ENCODE assay signal across 17 cellular contexts in the genomic region with DNA sequence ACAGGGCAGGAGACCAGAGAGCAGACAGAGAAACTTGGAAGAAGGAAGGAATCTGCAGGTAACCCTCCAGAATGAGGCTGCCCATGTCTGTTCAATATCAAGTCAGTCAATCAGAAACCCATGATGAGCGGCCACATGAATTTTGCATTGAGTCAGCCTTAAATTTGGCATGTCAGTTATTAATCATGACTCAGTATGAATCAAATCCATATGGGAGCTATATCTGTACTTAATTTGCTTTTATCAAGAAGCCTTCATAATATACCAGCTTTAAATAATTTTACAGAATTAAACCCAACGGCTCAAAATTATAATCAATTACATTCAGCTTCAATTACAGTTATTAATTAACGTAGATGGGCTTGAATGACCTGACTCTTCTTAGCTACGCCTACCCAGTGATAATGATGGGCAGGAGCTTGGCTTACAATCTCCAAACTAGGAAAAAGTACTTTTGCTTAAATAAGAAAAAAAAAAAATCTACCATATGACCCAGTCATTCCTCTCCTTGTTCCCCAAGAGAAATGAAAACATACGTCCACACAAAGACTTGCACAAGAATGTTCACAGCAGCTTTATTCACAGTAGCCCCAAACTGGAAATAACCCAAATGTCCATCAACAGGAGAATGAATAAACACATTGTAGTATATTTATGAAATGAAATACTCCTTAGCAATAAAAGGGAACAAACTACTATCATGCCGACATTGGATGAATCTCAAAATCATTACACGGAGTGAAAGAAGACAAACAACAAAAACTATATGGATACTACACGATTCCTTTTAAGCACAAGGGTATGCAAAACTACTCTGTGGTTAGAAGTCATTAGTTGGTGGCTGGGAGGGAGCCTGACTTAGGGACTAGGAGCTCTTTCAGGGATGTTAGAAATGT. TPM values are rescaled to one million over a fixed set of nuclear protein-coding genes. Genes with fewer than 3 reads are reported as not detected.
A peak's percentile ranks its signal among the peaks of the same experiment; 100 is the strongest.
DNase-seq lines count a peak whose midpoint lies in the region; ATAC-seq, FAIRE-seq and TF ChIP-seq lines count a peak whose summit lies in the region.
"Had no signal": no experiment of that assay in that cellular context is flagged by ENCODE, and none has a peak within 500 bp of the region (broad histone marks: within the 10 kb centered on the region; RNA-seq: fewer than 3 reads in every experiment).

No MANE protein-coding gene starts in this region.

- in situ Hi-C loops in ACHN (cut with HindIII; ENCODE audit: low pct_ligation_motif_present, low pct_unique_long_range_greater_than_20kb, low sequenced_read_pairs): no loop called here

- TF ChIP-seq CTCF in cardiac fibroblast (IDR thresholded peaks at IDR 0.05; ENCODE audit: low read depth, low read length) (no peak), keratinocyte (optimal IDR thresholded peaks at IDR 0.05 in 1 of 3, IDR thresholded peaks at IDR 0.05 in 1 of 3, conservative IDR thresholded peaks at IDR 0.05 in 1 of 3; ENCODE audit: extremely low read depth in 1 of 3, insufficient read depth in 2 of 3, low read length in 3 of 3) (no peak), coronary artery (IDR thresholded peaks at IDR 0.05) (no peak)

- dilution Hi-C loops in keratinocyte (cut with MboI; ENCODE audit: extremely low pct_ligation_motif_present, low sequenced_read_pairs): no loop called here

- H3K9me3 ChIP-seq in keratinocyte (ENCODE audit: control insufficient read depth, low read depth, low read length): no peaks in the 10 kb centered on the region
- H3K9me3 ChIP-seq in SJCRH30 (replicated peaks): no peaks in the 10 kb centered on the region
- H3K9me3 ChIP-seq: vagina had no signal

- peaks cover 25% of the 10 kb centered on the region for H3K4me1 ChIP-seq in ACC112 (ENCODE audit: control insufficient read depth, insufficient read depth, low read length, unreplicated experiment)
- peaks cover 3% of the 10 kb centered on the region for H3K4me1 ChIP-seq in keratinocyte (ENCODE audit: control insufficient read depth, extremely low read depth, insufficient read depth, low read length)
- H3K4me1 ChIP-seq in SJCRH30: no peaks in the 10 kb centered on the region

- no peak overlapping the region for H2AFZ ChIP-seq in ACC112 (ENCODE audit: low read length, unreplicated experiment)
- H2AFZ ChIP-seq in keratinocyte (ENCODE audit: control insufficient read depth, low read length): no peak overlapping the region

- peaks cover 5% of the 10 kb centered on the region; the same call in 1 of the 2 replicates for H3K36me3 ChIP-seq in ACC112 (ENCODE audit: insufficient read depth, low read length)
- no peaks in the 10 kb centered on the region for H3K36me3 ChIP-seq in keratinocyte (ENCODE audit: control insufficient read depth in 2 of 2, extremely low read depth in 1 of 2, insufficient read depth in 2 of 2, low read length in 2 of 2)
- no peaks in the 10 kb centered on the region for H3K36me3 ChIP-seq in SJCRH30
- H3K36me3 ChIP-seq: vagina had no signal

- H3K4me2 ChIP-seq in keratinocyte (ENCODE audit: control insufficient read depth, extremely low read depth, insufficient read depth, low read depth, low read length): no peak overlapping the region

- peak overlapping the region; percentile 93 for H3K27ac ChIP-seq in ACC112 (ENCODE audit: low read depth, low read length)
- H3K27ac ChIP-seq in keratinocyte (ENCODE audit: control insufficient read depth, insufficient read depth, low read length): no peak overlapping the region
- H3K27ac ChIP-seq in coronary artery: no peak overlapping the region
- no peak overlapping the region for H3K27ac ChIP-seq in SJCRH30
- H3K27ac ChIP-seq: vagina had no signal

- DNase-seq in LHCN-M2 (ENCODE audit: low read depth) (peak; percentile 64), cardiac fibroblast (ENCODE audit: low read depth in 2 of 2) (peak; percentile 88 to 94), keratinocyte (ENCODE audit: low read depth, low spot score) (no peak), ACHN (no peak), coronary artery (ENCODE audit: low spot score) (no peak), SJCRH30 (no peak)
- DNase-seq: activated CD8-positive, alpha-beta memory T cell treated with anti-CD3 and anti-CD28 coated beads, Interleukin-2, amount 50 U/mL, for 4 hours; aorta; DND-41; erythroblast; naive thymus-derived CD4-positive, alpha-beta T cell; NCI-H1436 had no signal

- no peaks in the 10 kb centered on the region for H4K20me1 ChIP-seq in keratinocyte (ENCODE audit: control insufficient read depth, extremely low read depth, insufficient read depth, low read length)

- ATAC-seq in GM18520 (IDR thresholded peaks at IDR 0.05; ENCODE audit: unreplicated experiment): no peak
- ATAC-seq: naive thymus-derived CD4-positive, alpha-beta T cell; WTC11 had no signal

- H3K27me3 ChIP-seq in ACC112 (ENCODE audit: insufficient read depth, low read length) (no peaks in the 10 kb centered on the region), keratinocyte (ENCODE audit: control insufficient read depth, extremely low read depth, insufficient read depth, low read length) (no peaks in the 10 kb centered on the region), SJCRH30 (no peaks in the 10 kb centered on the region)
- H3K27me3 ChIP-seq: vagina had no signal

- no peaks in the 10 kb centered on the region for H3K9me1 ChIP-seq in keratinocyte (ENCODE audit: control insufficient read depth, extremely low read depth, insufficient read depth, low read length)

- H3K4me3 ChIP-seq in ACC112 (ENCODE audit: low read depth, low read length) (peak overlapping the region; percentile 63), cardiac fibroblast (replicated peaks in 1 of 2; ENCODE audit: low read depth in 2 of 2, low read length in 2 of 2) (no peak overlapping the region), keratinocyte (ENCODE audit: control insufficient read depth in 2 of 3, extremely low read depth in 1 of 3, insufficient read depth in 2 of 3, low read depth in 1 of 3, low read length in 3 of 3) (no peak overlapping the region), coronary artery (no peak overlapping the region), SJCRH30 (no peak overlapping the region)
- H3K4me3 ChIP-seq: skin epidermis, vagina had no signal

- peak; percentile 74 for FAIRE-seq in keratinocyte (lab: Jason Lieb, UNC)

- H3K9ac ChIP-seq in keratinocyte (ENCODE audit: control insufficient read depth, extremely low read depth, insufficient read depth, low read length): no peak overlapping the region

- H3K79me2 ChIP-seq in ACC112 (ENCODE audit: control insufficient read depth, insufficient read depth, low read length, unreplicated experiment) (no peaks in the 10 kb centered on the region), keratinocyte (ENCODE audit: control insufficient read depth, insufficient read depth, low read length) (no peaks in the 10 kb centered on the region)

RNA-seq across cellular contexts. Expression of gene SLC39A11, which starts 48.6 kb away (rescaled TPM):
- 8.6 and 16.7 TPM in 2 replicates for total RNA-seq in LHCN-M2 (2014; rRNA removed)
- polyA plus RNA-seq in LHCN-M2 (2012): 9.2 TPM
- 11.5 to 19.3 TPM (median 12.6 TPM) in 3 replicates for polyA plus RNA-seq in keratinocyte
- polyA plus RNA-seq in keratinocyte (2011; ENCODE audit: low read depth): 23.3 TPM
- polyA plus RNA-seq in keratinocyte (2011; cell fraction: cytosol; rRNA removed): 11.9 and 12.6 TPM in 2 replicates
- polyA plus RNA-seq in keratinocyte (2011; cell fraction: nucleus; rRNA removed): 27.4 and 31.4 TPM in 2 replicates
- polyA plus RNA-seq in keratinocyte (2012; ENCODE audit: low replicate concordance): 13.9 and 28.2 TPM in 2 replicates
- 24.0 to 38.8 TPM (median 28.3 TPM) in 3 replicates for polyA minus RNA-seq in keratinocyte
- 29.4 TPM for polyA minus RNA-seq in keratinocyte (2011; cell fraction: cytosol; rRNA and poly(A)+ RNA removed)
- polyA minus RNA-seq in keratinocyte (2011; cell fraction: nucleus; rRNA and poly(A)+ RNA removed): 21.1 and 43.2 TPM in 2 replicates
- 5.4 and 9.3 TPM in 2 replicates for total RNA-seq in SJCRH30 (2014; rRNA removed; shearing (Covaris generic))

Comparison
In these comparisons a context has a peak if more than half of its experiments do, and no peak if none do; other contexts are left out.
1. DNase-seq: peak in LHCN-M2 (single experiment) and cardiac fibroblast (2 of 2); none in keratinocyte (single experiment), ACHN (single experiment), coronary artery (single experiment) and SJCRH30 (0 of 2).